Comparison of ENCODE assay signal across 9 cellular contexts in the genomic region with DNA sequence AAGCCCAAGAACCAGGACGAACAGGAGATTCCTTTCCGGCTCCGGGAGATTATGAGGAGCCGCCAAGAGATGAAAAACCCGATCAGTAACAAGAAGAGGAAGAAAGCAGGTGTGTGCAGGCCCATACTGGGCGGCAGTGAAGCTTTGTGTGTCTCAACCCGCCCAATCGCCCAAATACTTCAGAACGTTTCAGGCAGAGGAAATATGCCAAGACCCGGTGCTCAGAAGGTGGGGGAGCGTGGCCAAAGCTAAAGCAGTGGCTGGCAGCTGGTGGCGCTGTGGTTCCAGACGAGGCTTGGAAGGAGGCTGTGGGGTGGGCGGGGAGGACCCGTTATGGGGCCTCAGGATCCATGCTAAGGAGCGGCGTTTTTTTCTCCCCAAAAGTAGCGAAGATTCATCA. TPM values are rescaled to one million over a fixed set of nuclear protein-coding genes. Genes with fewer than 3 reads are reported as not detected.
DNase-seq lines count a peak whose midpoint lies in the region; ATAC-seq and TF ChIP-seq lines count a peak whose summit lies in the region.
"Had no signal": no experiment of that assay in that cellular context is flagged by ENCODE, and none has a peak within 500 bp of the region (broad histone marks: within the 10 kb centered on the region; RNA-seq: fewer than 3 reads in every experiment).

No MANE protein-coding gene starts in this region.

- TF ChIP-seq CTCF in GM12865 (IDR thresholded peaks at IDR 0.05; ENCODE audit: insufficient read depth, low read depth, low read length, missing control alignments) (no peak), choroid plexus epithelial cell (conservative IDR thresholded peaks at IDR 0.05; ENCODE audit: low read depth, low read length) (peak; percentile 15), osteocyte (IDR thresholded peaks at IDR 0.05) (no peak), gastrocnemius medialis (IDR thresholded peaks at IDR 0.05 in 4 of 5, conservative IDR thresholded peaks at IDR 0.05 in 1 of 5) (no peak)

- H3K4me1 ChIP-seq in NT2/D1 (ENCODE audit: insufficient read depth, insufficient read length) (peaks cover 28% of the 10 kb centered on the region), gastrocnemius medialis (peaks cover 19 to 21% of the 10 kb centered on the region in 2 donors)

- in situ Hi-C loops in gastrocnemius medialis (cut with MboI; ENCODE audit: low sequenced_read_pairs in 4 of 4): no loop called here

- H3K36me3 ChIP-seq in NT2/D1 (ENCODE audit: insufficient read depth, insufficient read length, low read length): peaks cover 71% of the 10 kb centered on the region
- H3K36me3 ChIP-seq in gastrocnemius medialis: peaks cover 0 to 47% of the 10 kb centered on the region in 2 donors

- H3K4me3 ChIP-seq in GM12865 (ENCODE audit: low read depth, low read length) (peak overlapping the region; percentile 43), NT2/D1 (ENCODE audit: insufficient read length, low read depth) (peak overlapping the region; percentile 24), choroid plexus epithelial cell (ENCODE audit: low read depth, low read length) (no peak overlapping the region), gastrocnemius medialis (peak overlapping the region in 1 of 4 donors; percentile 78)

- ATAC-seq in HG02884 (IDR thresholded peaks at IDR 0.05; ENCODE audit: unreplicated experiment) (no peak), gastrocnemius medialis (no peak), GM21423 (IDR thresholded peaks at IDR 0.05; ENCODE audit: unreplicated experiment) (no peak)

- no peaks in the 10 kb centered on the region for H3K27me3 ChIP-seq in NT2/D1 (ENCODE audit: insufficient read depth, insufficient read length)
- H3K27me3 ChIP-seq in gastrocnemius medialis: no peaks in the 10 kb centered on the region
- H3K27me3 ChIP-seq: adrenal gland had no signal

- peak overlapping the region; percentile 93 for H3K4me3 Mint-ChIP-seq in osteocyte (ENCODE audit: unreplicated experiment)

- H3K36me3 Mint-ChIP-seq in osteocyte (ENCODE audit: unreplicated experiment): peaks cover 13% of the 10 kb centered on the region

- DNase-seq in GM12865 (ENCODE audit: low read depth): no peak
- DNase-seq in NT2/D1 (ENCODE audit: low read depth, low spot score): no peak
- no peak for DNase-seq in choroid plexus epithelial cell (ENCODE audit: low read depth)
- DNase-seq in osteocyte (ENCODE audit: extremely low spot score, unreplicated experiment): no peak
- DNase-seq in gastrocnemius medialis: no peak
- no peak for DNase-seq in H4 (ENCODE audit: low spot score)
- DNase-seq: adrenal gland had no signal

- no peak overlapping the region for H3K27ac ChIP-seq in gastrocnemius medialis

- H3K27me3 Mint-ChIP-seq in osteocyte (ENCODE audit: unreplicated experiment): no peaks in the 10 kb centered on the region

- H3K27ac Mint-ChIP-seq in osteocyte (ENCODE audit: unreplicated experiment): peak overlapping the region; percentile 27

- H3K9me3 Mint-ChIP-seq in osteocyte (ENCODE audit: unreplicated experiment): no peaks in the 10 kb centered on the region

- peak overlapping the region; percentile 77 for H3K9ac ChIP-seq in NT2/D1 (ENCODE audit: insufficient read length, low read depth)

- peaks cover 17% of the 10 kb centered on the region for H3K4me1 Mint-ChIP-seq in osteocyte (ENCODE audit: unreplicated experiment)

- no peaks in the 10 kb centered on the region for H3K9me3 ChIP-seq in NT2/D1 (ENCODE audit: insufficient read depth, low read length)
- no peaks in the 10 kb centered on the region for H3K9me3 ChIP-seq in gastrocnemius medialis
- H3K9me3 ChIP-seq: adrenal gland had no signal

- intact Hi-C loops in gastrocnemius medialis (cut with DNase I; ENCODE audit: low total_unique reads): loop anchor here (2.0 kb wide), 1 partner anchor 31 kb away; the partner anchor contains the start of genes NPLOC4 and TSPAN10

- TF ChIP-seq POLR2A in gastrocnemius medialis (IDR thresholded peaks at IDR 0.05): no peak

RNA-seq across cellular contexts. Expression of gene CCDC137, which starts 1.2 kb away (rescaled TPM):
- total RNA-seq in osteocyte (13.6 and 14.9 TPM in 2 replicates), gastrocnemius medialis (10 to 100 TPM in 2 of 4 donors, 1 to 10 TPM in 2; 6.7 to 17.1 (median 11.2) TPM)
- 10.7 and 16.7 TPM in 2 replicates for total RNA-seq in H4 (2014; rRNA removed; shearing (Covaris generic))

RNA-seq across cellular contexts. Expression of gene OXLD1, which starts 1.3 kb away (rescaled TPM):
- total RNA-seq in osteocyte: 31.2 and 32.1 TPM in 2 replicates
- 10 to 100 TPM; 15.5 to 32.2 (median 22.2) TPM for total RNA-seq in gastrocnemius medialis
- 36.3 and 47.4 TPM in 2 replicates for total RNA-seq in H4 (2014; rRNA removed; shearing (Covaris generic))

RNA-seq across cellular contexts. Expression of gene PDE6G, which starts 11.4 kb away (rescaled TPM):
- total RNA-seq in osteocyte (0.83 and 0.84 TPM in 2 replicates), gastrocnemius medialis (not detected)
- not detected in 2 replicates for total RNA-seq in H4 (2014; rRNA removed; shearing (Covaris generic))

RNA-seq across cellular contexts. Expression of gene ARL16, which starts 15.8 kb away (rescaled TPM):
- total RNA-seq in osteocyte: 41.7 and 46.3 TPM in 2 replicates
- total RNA-seq in gastrocnemius medialis: 10 to 100 TPM; 12.9 to 23.6 (median 20.0) TPM
- total RNA-seq in H4 (2014; rRNA removed; shearing (Covaris generic)): 31.1 and 47.5 TPM in 2 replicates

RNA-seq across cellular contexts. Expression of gene HGS, which starts 16.1 kb away (rescaled TPM):
- total RNA-seq in osteocyte (111 and 117 TPM in 2 replicates), gastrocnemius medialis (100 to 1,000 TPM in 3 of 4 donors, 10 to 100 TPM in 1; 62.1 to 150 (median 113) TPM)
- 26.6 and 38.3 TPM in 2 replicates for total RNA-seq in H4 (2014; rRNA removed; shearing (Covaris generic))
